ENCODE assay signal across 8 cellular contexts in the genomic region with DNA sequence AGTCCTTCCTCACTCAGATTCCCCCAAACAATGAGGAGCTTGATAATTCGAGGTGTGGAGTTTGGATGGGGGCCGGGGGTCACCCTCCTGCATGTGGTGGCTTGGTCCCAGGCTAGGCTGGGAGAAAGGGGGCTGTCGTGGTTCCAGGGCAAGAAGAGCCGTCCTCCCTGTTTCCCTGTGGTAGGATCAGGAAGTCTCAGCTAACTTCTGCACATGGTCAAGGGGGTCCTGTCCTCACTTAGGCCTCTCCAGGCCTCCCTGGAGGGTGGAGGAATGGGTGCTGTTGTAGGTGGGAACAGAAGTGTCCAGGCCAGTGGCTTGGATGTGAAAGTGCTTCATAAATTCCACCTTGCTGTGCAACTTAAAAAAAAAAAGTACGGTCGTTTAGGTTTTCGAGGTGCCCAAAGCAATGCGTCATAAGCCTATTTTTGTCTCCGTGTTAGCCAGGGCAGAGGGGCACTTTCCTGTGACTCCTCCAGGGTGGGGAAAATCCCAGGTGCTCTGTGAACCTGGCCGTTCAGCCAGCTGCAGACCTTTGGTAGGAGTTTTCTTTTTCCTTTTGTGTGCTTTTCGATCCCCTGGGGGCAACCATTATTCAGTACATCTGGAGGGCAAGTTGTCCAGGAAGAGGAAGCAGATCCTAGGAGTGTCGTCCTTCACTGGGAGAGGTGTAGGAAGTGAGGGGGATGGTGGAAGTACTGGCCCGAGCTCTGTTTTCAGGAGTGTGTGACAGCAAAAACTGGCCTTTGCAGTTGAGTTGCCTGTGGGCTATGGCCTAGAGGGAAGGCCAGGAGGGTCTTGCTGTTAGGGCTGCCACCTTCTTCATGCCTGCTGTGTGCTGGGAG. TPM values are rescaled to one million over a fixed set of nuclear protein-coding genes. Genes with fewer than 3 reads are reported as not detected.
DNase-seq lines count a peak whose midpoint lies in the region; ATAC-seq, FAIRE-seq and TF ChIP-seq lines count a peak whose summit lies in the region.

No MANE protein-coding gene starts in this region.

- H3K27me3 ChIP-seq in GM06990 (replicated peaks; ENCODE audit: control insufficient read depth, insufficient read depth, low read length), result no peaks in the 10 kb centered on the region

- peak overlapping the region; percentile 95 for H3K27ac Mint-ChIP-seq in activated naive CD4-positive, alpha-beta T cell treated with anti-CD3 and anti-CD28 coated beads, Interleukin-2, amount 50 U/mL, for 24 hours

- TF ChIP-seq CTCF in GM06990 (IDR thresholded peaks at IDR 0.05; ENCODE audit: insufficient read depth, low read length, poor library complexity, severe bottlenecking), result no peak
- no peak for TF ChIP-seq CTCF in mucosa of descending colon (IDR thresholded peaks at IDR 0.05)

- peak; percentile 16 for ATAC-seq in GM19397 (IDR thresholded peaks at IDR 0.05; ENCODE audit: unreplicated experiment)
- peak; percentile 44 for ATAC-seq in mucosa of descending colon

- peaks cover 5% of the 10 kb centered on the region for H3K9me3 Mint-ChIP-seq in activated naive CD4-positive, alpha-beta T cell treated with anti-CD3 and anti-CD28 coated beads, Interleukin-2, amount 50 U/mL, for 24 hours

- in situ Hi-C loops in G401 (cut with HindIII; ENCODE audit: low sequenced_read_pairs), result no loop called here

- intact Hi-C loops in mucosa of descending colon (cut with DNase I, micrococcal nuclease), result no loop called here

- H3K4me1 Mint-ChIP-seq in activated naive CD4-positive, alpha-beta T cell treated with anti-CD3 and anti-CD28 coated beads, Interleukin-2, amount 50 U/mL, for 24 hours, result peaks cover 98% of the 10 kb centered on the region

- H3K4me3 ChIP-seq in GM06990 (replicated peaks; ENCODE audit: low read depth, low read length) (peak overlapping the region; percentile 53), mucosa of descending colon (no peak overlapping the region)

- FAIRE-seq in frontal cortex (lab: Jason Lieb, UNC), result no peak

- H3K9me3 ChIP-seq in mucosa of descending colon, result no peaks in the 10 kb centered on the region

- peaks cover 7% of the 10 kb centered on the region for H3K36me3 Mint-ChIP-seq in activated naive CD4-positive, alpha-beta T cell treated with anti-CD3 and anti-CD28 coated beads, Interleukin-2, amount 50 U/mL, for 24 hours

- H3K36me3 ChIP-seq in GM06990 (ENCODE audit: control insufficient read depth, insufficient read depth, low read length) (no peaks in the 10 kb centered on the region; the same call in 1 of the 2 replicates), mucosa of descending colon (ENCODE audit: low read depth) (no peaks in the 10 kb centered on the region)

- H3K4me1 ChIP-seq in mucosa of descending colon (ENCODE audit: low read depth), result peaks cover 41% of the 10 kb centered on the region

- H3K4me3 Mint-ChIP-seq in activated naive CD4-positive, alpha-beta T cell treated with anti-CD3 and anti-CD28 coated beads, Interleukin-2, amount 50 U/mL, for 24 hours, result peak overlapping the region; percentile 76

- peak; percentile 57 for DNase-seq in GM06990 (ENCODE audit: extremely low read depth, insufficient read length)
- peak; percentile 48 for DNase-seq in HK-2 (ENCODE audit: unreplicated experiment)
- DNase-seq in mucosa of descending colon, result no peak
- no peak for DNase-seq in EL
- DNase-seq in G401 (ENCODE audit: low spot score), result no peak
- no peak for DNase-seq in frontal cortex (ENCODE audit: low spot score in 2 of 2)

- no peaks in the 10 kb centered on the region for H3K27me3 Mint-ChIP-seq in activated naive CD4-positive, alpha-beta T cell treated with anti-CD3 and anti-CD28 coated beads, Interleukin-2, amount 50 U/mL, for 24 hours

RNA-seq across cellular contexts. Expression of a gene that starts 9.6 kb away (rescaled TPM):
- total RNA-seq in mucosa of descending colon (100 to 1,000 TPM in 2 of 3 donors, 10 to 100 TPM in 1; 97.7 to 112 (median 101) TPM), frontal cortex (20.8 TPM)
- 35.9 and 49.2 TPM in 2 replicates for total RNA-seq in G401 (2014; rRNA removed; shearing (Covaris generic))

Comparison
In these comparisons a context has a peak if more than half of its experiments do, and no peak if none do; other contexts are left out.
1. DNase-seq: peak in GM06990 (single experiment) and HK-2 (single experiment); none in mucosa of descending colon (0 of 3), EL (single experiment), G401 (single experiment) and frontal cortex (0 of 2).